In genomic region chr4:30258949-30259348, GRCh38 we compare ENCODE assay signal across 18 cellular contexts.
DNase-seq lines count a peak whose midpoint lies in the region; ATAC-seq, FAIRE-seq and TF ChIP-seq lines count a peak whose summit lies in the region.
"Had no signal": no experiment of that assay in that cellular context is flagged by ENCODE, and none has a peak within 500 bp of the region (broad histone marks: within the 10 kb centered on the region; RNA-seq: fewer than 3 reads in every experiment).

No MANE protein-coding gene starts in this region.

- FAIRE-seq in bronchial epithelial cell (lab: Jason Lieb, UNC), result no peak
- FAIRE-seq: GM12892, GM19239 had no signal

- CTCF ChIA-PET in A673 (lab: Charles Lee), result no interaction called here

- H3K4me3 ChIP-seq in A673 (ENCODE audit: low read depth, low read length, poor library complexity, severe bottlenecking), result no peak overlapping the region
- H3K4me3 ChIP-seq in bronchial epithelial cell (ENCODE audit: low read depth, low read length), result no peak overlapping the region
- H3K4me3 ChIP-seq: GM23338 had no signal

- TF ChIP-seq CTCF in A673 (conservative IDR thresholded peaks at IDR 0.05; ENCODE audit: low read depth, low read length) (no peak), bronchial epithelial cell (IDR thresholded peaks at IDR 0.05; ENCODE audit: insufficient read depth, low read length, severe bottlenecking) (no peak)

- H3K9me3 ChIP-seq in A673 (ENCODE audit: low read depth, low read length, poor library complexity, severe bottlenecking), result peaks cover 3% of the 10 kb centered on the region

- H3K4me1 ChIP-seq in A673 (ENCODE audit: insufficient read depth, low read length, poor library complexity, severe bottlenecking), result no peaks in the 10 kb centered on the region

- no TSS peak for BruUV-seq in A673 (replicated peaks; lab: Mats Ljungman, UMichigan)

- H3K27ac Mint-ChIP-seq in activated naive CD4-positive, alpha-beta T cell treated with anti-CD3 and anti-CD28 coated beads, Interleukin-2, amount 50 U/mL, for 72 hours, result no peak overlapping the region
- H3K27ac Mint-ChIP-seq: B cell; CD4-positive, alpha-beta T cell; GM23338; IgD-negative memory B cell had no signal

- no peaks in the 10 kb centered on the region for H3K27me3 ChIP-seq in A673 (replicated peaks; ENCODE audit: insufficient read depth, low read depth, low read length, poor library complexity)
- no peaks in the 10 kb centered on the region for H3K27me3 ChIP-seq in bronchial epithelial cell (ENCODE audit: control insufficient read depth, insufficient read depth, low read length)

- H3K9me3 Mint-ChIP-seq in activated naive CD4-positive, alpha-beta T cell treated with anti-CD3 and anti-CD28 coated beads, Interleukin-2, amount 50 U/mL, for 72 hours, result peaks cover 14 to 15% of the 10 kb centered on the region in 2 donors

- no peaks in the 10 kb centered on the region for H3K36me3 ChIP-seq in A673 (ENCODE audit: insufficient read depth, low read length, poor library complexity, severe bottlenecking)
- no peaks in the 10 kb centered on the region for H3K36me3 ChIP-seq in bronchial epithelial cell (ENCODE audit: control insufficient read depth, insufficient read depth, low read length)

- H3K27ac ChIP-seq in A673 (ENCODE audit: low read depth, low read length, poor library complexity, severe bottlenecking), result no peak overlapping the region

- no peak for ATAC-seq in left colon
- ATAC-seq in activated naive CD4-positive, alpha-beta T cell treated with anti-CD3 and anti-CD28 coated beads, Interleukin-2, amount 50 U/mL, for 72 hours, result no peak
- no peak for ATAC-seq in GM21360 (IDR thresholded peaks at IDR 0.05; ENCODE audit: unreplicated experiment)
- ATAC-seq: GM23338 had no signal

- DNase-seq in A673 (ENCODE audit: low spot score) (peak; percentile 11), HS-5 (ENCODE audit: low read depth) (peak; percentile 3), bronchial epithelial cell (ENCODE audit: low read depth) (peak; percentile 82), inferior parietal cortex (ENCODE audit: extremely low spot score) (peak; percentile 8), left colon (no peak)
- DNase-seq in activated naive CD4-positive, alpha-beta T cell treated with anti-CD3 and anti-CD28 coated beads, Interleukin-2, amount 50 U/mL, for 72 hours (ENCODE audit: low spot score in 2 of 2), result no peak
- DNase-seq: C1 segment of cervical spinal cord; CD4-positive, alpha-beta T cell; DMS79; GDM1; H7; KG1 had no signal

- no peaks in the 10 kb centered on the region for H3K36me3 Mint-ChIP-seq in activated naive CD4-positive, alpha-beta T cell treated with anti-CD3 and anti-CD28 coated beads, Interleukin-2, amount 50 U/mL, for 72 hours
- H3K36me3 Mint-ChIP-seq: IgD-negative memory B cell had no signal

- intact Hi-C loops in A673 (cut with micrococcal nuclease; ENCODE audit: unreplicated experiment) (no loop called here), left colon (cut with DNase I, micrococcal nuclease) (no loop called here)

- POLR2A ChIA-PET in A673 (lab: Charles Lee; ENCODE audit: low non-redundant PET), result no interaction called here

Comparison
In these comparisons a context has a peak if more than half of its experiments do, and no peak if none do; other contexts are left out.
1. DNase-seq: peak in A673 (single experiment), HS-5 (single experiment), bronchial epithelial cell (single experiment) and inferior parietal cortex (single experiment); none in left colon (0 of 2) and activated naive CD4-positive, alpha-beta T cell treated with anti-CD3 and anti-CD28 coated beads, Interleukin-2, amount 50 U/mL, for 72 hours (0 of 2).